Comparison of ENCODE assay signal across 8 cellular contexts in the genomic region with DNA sequence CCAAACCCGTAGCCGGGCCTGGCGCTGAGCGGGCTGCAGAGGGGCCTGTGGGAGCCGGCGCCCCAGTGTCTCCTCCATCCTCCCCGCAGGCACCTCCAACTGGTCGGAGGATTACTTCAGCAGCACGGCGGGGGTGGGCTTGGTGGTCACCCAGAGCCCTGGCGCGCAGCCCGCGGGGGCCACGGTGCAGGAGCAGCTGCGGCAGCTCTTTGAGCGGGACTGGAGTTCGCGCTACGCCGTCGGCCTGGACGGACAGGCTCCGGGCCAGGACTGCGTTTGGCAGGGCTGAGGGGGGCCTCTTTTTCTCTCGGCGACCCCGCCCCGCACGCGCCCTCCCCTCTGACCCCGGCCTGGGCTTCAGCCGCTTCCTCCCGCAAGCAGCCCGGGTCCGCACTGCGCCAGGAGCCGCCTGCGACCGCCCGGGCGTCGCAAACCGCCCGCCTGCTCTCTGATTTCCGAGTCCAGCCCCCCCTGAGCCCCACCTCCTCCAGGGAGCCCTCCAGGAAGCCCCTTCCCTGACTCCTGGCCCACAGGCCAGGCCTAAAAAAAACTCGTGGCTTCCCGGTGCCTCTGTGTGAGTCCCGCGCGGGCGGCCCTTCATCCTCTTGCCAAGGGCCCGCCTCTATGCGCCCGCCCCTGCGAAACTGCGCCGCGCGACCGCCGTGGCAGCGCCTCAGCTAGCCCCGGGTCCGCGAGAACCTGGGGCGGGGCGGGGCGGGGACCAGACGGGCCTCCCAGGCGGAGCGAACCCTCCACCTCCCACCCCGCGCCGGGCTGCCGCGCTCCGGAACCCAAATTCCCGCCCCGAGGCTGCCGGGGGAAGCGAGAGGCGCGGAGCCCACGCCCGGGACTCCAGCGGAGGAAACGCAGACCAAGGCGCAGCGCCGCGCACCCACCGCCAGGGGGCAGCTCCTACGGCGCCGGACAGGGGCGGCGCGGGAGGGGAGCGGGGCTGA. TPM values are rescaled to one million over a fixed set of nuclear protein-coding genes. Genes with fewer than 3 reads are reported as not detected.
A peak's percentile ranks its signal among the peaks of the same experiment; 100 is the strongest.
DNase-seq lines count a peak whose midpoint lies in the region; ATAC-seq and TF ChIP-seq lines count a peak whose summit lies in the region.

No MANE protein-coding gene starts in this region.

- H3K36me3 Mint-ChIP-seq in natural killer cell treated with Interleukin-12 subunit alpha and Interleukin-12 subunit beta and Interleukin-15 and Interleukin-18, amount 100 ng/mL, for 72 hours, result no peaks in the 10 kb centered on the region
- H3K36me3 Mint-ChIP-seq in stimulated activated naive B cell treated with anti-CD40 and anti-IgM and Interleukin-4, amounts not matched to agents 10 μg/mL and 1 μg/mL and 100 μg/mL, for 72 hours, result peaks cover 12 to 23% of the 10 kb centered on the region in 2 donors

- no peaks in the 10 kb centered on the region for H3K36me3 ChIP-seq in HUES6 (ENCODE audit: control insufficient read depth, insufficient read depth, low read length)
- no peaks in the 10 kb centered on the region for H3K36me3 ChIP-seq in Peyer's patch

- H3K27me3 ChIP-seq in HUES6 (ENCODE audit: control insufficient read depth, insufficient read depth, low read length) (peaks cover 85% of the 10 kb centered on the region), Peyer's patch (no peaks in the 10 kb centered on the region)

- no peak overlapping the region for H3K27ac Mint-ChIP-seq in natural killer cell treated with Interleukin-12 subunit alpha and Interleukin-12 subunit beta and Interleukin-15 and Interleukin-18, amount 100 ng/mL, for 72 hours
- peak overlapping the region; percentile 32 for H3K27ac Mint-ChIP-seq in stimulated activated naive B cell treated with anti-CD40 and anti-IgM and Interleukin-4, amounts not matched to agents 10 μg/mL and 1 μg/mL and 100 μg/mL, for 72 hours

- H3K4me1 ChIP-seq in HUES6 (ENCODE audit: control insufficient read depth, insufficient read depth, low read length) (peaks cover 8% of the 10 kb centered on the region; the same call in 1 of the 2 replicates), Peyer's patch (peaks cover 0 to 9% (median 4%) of the 10 kb centered on the region in 4 donors)

- H3K9me3 ChIP-seq in HUES6 (ENCODE audit: control insufficient read depth, insufficient read depth, low read depth, low read length), result no peaks in the 10 kb centered on the region
- H3K9me3 ChIP-seq in Peyer's patch, result no peaks in the 10 kb centered on the region

- no peak for TF ChIP-seq POLR2A in Peyer's patch (IDR thresholded peaks at IDR 0.05)

- H3K9me3 Mint-ChIP-seq in natural killer cell treated with Interleukin-12 subunit alpha and Interleukin-12 subunit beta and Interleukin-15 and Interleukin-18, amount 100 ng/mL, for 72 hours, result no peaks in the 10 kb centered on the region
- no peaks in the 10 kb centered on the region for H3K9me3 Mint-ChIP-seq in stimulated activated naive B cell treated with anti-CD40 and anti-IgM and Interleukin-4, amounts not matched to agents 10 μg/mL and 1 μg/mL and 100 μg/mL, for 72 hours

- peak overlapping the region; percentile 25 for H3K9ac ChIP-seq in HUES6 (ENCODE audit: low read length)

- peak overlapping the region; percentile 20 for H3K4me3 Mint-ChIP-seq in natural killer cell treated with Interleukin-12 subunit alpha and Interleukin-12 subunit beta and Interleukin-15 and Interleukin-18, amount 100 ng/mL, for 72 hours
- H3K4me3 Mint-ChIP-seq in stimulated activated naive B cell treated with anti-CD40 and anti-IgM and Interleukin-4, amounts not matched to agents 10 μg/mL and 1 μg/mL and 100 μg/mL, for 72 hours, result peak overlapping the region; percentile 76 to 85

- peaks cover 8 to 10% of the 10 kb centered on the region in 2 donors for H3K27me3 Mint-ChIP-seq in natural killer cell treated with Interleukin-12 subunit alpha and Interleukin-12 subunit beta and Interleukin-15 and Interleukin-18, amount 100 ng/mL, for 72 hours
- H3K27me3 Mint-ChIP-seq in stimulated activated naive B cell treated with anti-CD40 and anti-IgM and Interleukin-4, amounts not matched to agents 10 μg/mL and 1 μg/mL and 100 μg/mL, for 72 hours, result no peaks in the 10 kb centered on the region

- peak; percentile 71 for TF ChIP-seq CTCF in GM12872 (IDR thresholded peaks at IDR 0.05; ENCODE audit: insufficient read depth, low read depth, low read length)
- TF ChIP-seq CTCF in Peyer's patch (IDR thresholded peaks at IDR 0.05), result peak; percentile 62 to 91 (median 72)

- H3K4me1 Mint-ChIP-seq in natural killer cell treated with Interleukin-12 subunit alpha and Interleukin-12 subunit beta and Interleukin-15 and Interleukin-18, amount 100 ng/mL, for 72 hours (ENCODE audit: low read depth in 2 of 2), result peaks cover 0 to 6% of the 10 kb centered on the region in 2 donors
- peaks cover 17 to 33% of the 10 kb centered on the region in 2 donors for H3K4me1 Mint-ChIP-seq in stimulated activated naive B cell treated with anti-CD40 and anti-IgM and Interleukin-4, amounts not matched to agents 10 μg/mL and 1 μg/mL and 100 μg/mL, for 72 hours

- H3K4me3 ChIP-seq in HUES6 (ENCODE audit: low read depth, low read length), result peak overlapping the region; percentile 60
- H3K4me3 ChIP-seq in Peyer's patch, result peak overlapping the region; percentile 47 to 68 (median 50)

- H3K27ac ChIP-seq in HUES6 (ENCODE audit: low read depth, low read length), result no peak overlapping the region
- peak overlapping the region in 2 of 4 donors; percentile 18 to 33 for H3K27ac ChIP-seq in Peyer's patch

- DNase-seq in Peyer's patch (peak; percentile 68 to 91 (median 82)), activated T-helper 1 cell treated with Interleukin-2 at 50 U/mL for 16 hours (ENCODE audit: low read depth) (peak; percentile 75), fibroblast of peridontal ligament (ENCODE audit: extremely low read depth) (peak; percentile 78), OCI-M2 (lab: John Stamatoyannopoulos, UW; ENCODE audit: unreplicated experiment) (no peak)
- DNase-seq in natural killer cell treated with Interleukin-12 subunit alpha and Interleukin-12 subunit beta and Interleukin-15 and Interleukin-18, amount 100 ng/mL, for 72 hours (ENCODE audit: low spot score), result peak; percentile 89
- peak; percentile 84 for DNase-seq in stimulated activated naive B cell treated with anti-CD40 and anti-IgM and Interleukin-4, amounts not matched to agents 10 μg/mL and 1 μg/mL and 100 μg/mL, for 72 hours

- peak; percentile 87 to 90 for ATAC-seq in natural killer cell treated with Interleukin-12 subunit alpha and Interleukin-12 subunit beta and Interleukin-15 and Interleukin-18, amount 100 ng/mL, for 72 hours
- peak; percentile 80 to 88 for ATAC-seq in stimulated activated naive B cell treated with anti-CD40 and anti-IgM and Interleukin-4, amounts not matched to agents 10 μg/mL and 1 μg/mL and 100 μg/mL, for 72 hours (replicated peaks)

RNA-seq across cellular contexts. Expression of a gene that starts 8.3 kb away (rescaled TPM):
- 1 to 10 TPM in 2 of 4 donors, not detected in 2; 1.7 to 4.1 TPM for total RNA-seq in Peyer's patch
- not detected for total RNA-seq in natural killer cell treated with Interleukin-12 subunit alpha and Interleukin-12 subunit beta and Interleukin-15 and Interleukin-18, amount 100 ng/mL, for 72 hours

RNA-seq across cellular contexts. Expression of a gene that starts 45.2 kb away (rescaled TPM):
- 10 to 100 TPM in 3 of 4 donors, 1 to 10 TPM in 1; 3.2 to 19.0 (median 10.7) TPM for total RNA-seq in Peyer's patch
- not detected for total RNA-seq in natural killer cell treated with Interleukin-12 subunit alpha and Interleukin-12 subunit beta and Interleukin-15 and Interleukin-18, amount 100 ng/mL, for 72 hours

RNA-seq across cellular contexts. Expression of a gene that starts 52.6 kb away (rescaled TPM):
- 1 to 10 TPM in 2 of 4 donors, under 1 TPM in 1, not detected in 1; 0.88 to 3.8 (median 2.8) TPM for total RNA-seq in Peyer's patch
- total RNA-seq in natural killer cell treated with Interleukin-12 subunit alpha and Interleukin-12 subunit beta and Interleukin-15 and Interleukin-18, amount 100 ng/mL, for 72 hours, result 1 to 10 TPM; 1.2 to 1.5 TPM

Comparison
In these comparisons a context has a peak if more than half of its experiments do, and no peak if none do; other contexts are left out.
1. RNA of a gene that starts 45.2 kb away (total RNA-seq): 3.2 to 19.0 TPM in Peyer's patch; not detected in natural killer cell treated with Interleukin-12 subunit alpha and Interleukin-12 subunit beta and Interleukin-15 and Interleukin-18, amount 100 ng/mL, for 72 hours; every median in the first group is over 4 times any median in the second.